22 cellular contexts compared by ENCODE assay signal in the genomic region with DNA sequence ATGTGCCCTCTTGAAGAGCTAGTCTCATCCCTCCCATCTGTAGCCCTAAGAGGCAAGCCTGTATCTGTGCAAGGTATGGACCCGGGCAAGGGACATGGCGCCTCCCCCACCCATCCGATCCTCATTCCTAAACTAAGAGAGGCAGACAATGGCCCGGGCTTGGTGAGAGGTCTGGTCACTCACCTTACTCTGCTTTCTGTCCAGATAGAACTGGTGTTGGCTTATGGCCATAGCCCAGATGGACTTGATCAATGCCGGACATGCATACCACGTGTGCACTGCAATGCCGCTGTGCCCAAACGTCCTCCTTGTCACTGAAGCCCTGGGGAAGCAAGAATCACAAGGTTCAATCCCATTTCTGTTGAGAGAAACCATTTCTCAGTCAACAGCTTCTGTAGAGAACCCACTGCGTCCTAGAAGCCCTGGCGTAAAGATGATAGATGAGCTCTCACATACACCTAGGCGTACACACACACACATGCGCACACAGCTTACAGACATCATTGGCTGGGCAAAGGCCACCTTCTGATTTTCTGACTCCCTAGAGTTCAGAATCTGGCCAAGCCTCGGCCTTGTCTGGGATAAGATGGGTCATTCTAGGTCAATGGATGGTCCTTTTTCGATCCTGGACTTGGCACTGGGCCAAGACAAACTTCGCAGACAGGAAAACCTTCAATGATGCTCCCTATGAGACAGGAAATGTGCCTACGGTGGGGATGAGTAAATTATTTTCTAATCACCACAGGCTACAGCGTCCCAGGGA.
DNase-seq lines count a peak whose midpoint lies in the region; FAIRE-seq and TF ChIP-seq lines count a peak whose summit lies in the region.
"Had no signal": no experiment of that assay in that cellular context is flagged by ENCODE, and none has a peak within 500 bp of the region (broad histone marks: within the 10 kb centered on the region; RNA-seq: fewer than 3 reads in every experiment).

No MANE protein-coding gene starts in this region.

- H3K4me3 Mint-ChIP-seq in brain = no peak overlapping the region
- H3K4me3 Mint-ChIP-seq in activated CD4-positive, alpha-beta memory T cell treated with anti-CD3 and anti-CD28 coated beads, Interleukin-2, amount 10 ng/mL, durations not matched to agents 7 days and 5 days = no peak overlapping the region
- H3K4me3 Mint-ChIP-seq: activated CD4-positive, alpha-beta T cell treated with anti-CD3 and anti-CD28 coated beads, Interleukin-2, amount 10 ng/mL, durations not matched to agents 24 days and 14 days had no signal

- intact Hi-C loops in A673 (cut with micrococcal nuclease; ENCODE audit: unreplicated experiment) = no loop called here

- no peak overlapping the region for H3K4ac ChIP-seq in mesenchymal stem cell (ENCODE audit: low read depth in 1 of 2, low read length in 2 of 2)

- H4K8ac ChIP-seq in mesenchymal stem cell (ENCODE audit: low read length) = no peak overlapping the region

- no peak for TF ChIP-seq EP300 in Ishikawa (IDR thresholded peaks at IDR 0.05; ENCODE audit: borderline replicate concordance)

- H3K4me2 ChIP-seq in mesenchymal stem cell (ENCODE audit: low read length, poor library complexity, severe bottlenecking) = no peak overlapping the region

- H2AFZ ChIP-seq in mesenchymal stem cell (ENCODE audit: low read depth, low read length) = no peak overlapping the region

- peak overlapping the region in 1 of 2 experiments; percentile 15 for H3K23ac ChIP-seq in mesenchymal stem cell (ENCODE audit: low read length in 2 of 2)

- H3K18ac ChIP-seq in mesenchymal stem cell (ENCODE audit: low read depth in 1 of 2, low read length in 2 of 2) = peak overlapping the region in 1 of 2 experiments; percentile 23

- no peak for TF ChIP-seq RAD21 in Ishikawa (IDR thresholded peaks at IDR 0.05; ENCODE audit: low read depth)

- H3K36me3 ChIP-seq in A673 (ENCODE audit: insufficient read depth, low read length, poor library complexity, severe bottlenecking) = peaks cover 7% of the 10 kb centered on the region
- peaks cover 40 to 75% of the 10 kb centered on the region in 2 experiments for H3K36me3 ChIP-seq in mesenchymal stem cell (ENCODE audit: control insufficient read depth in 1 of 2, insufficient read depth in 2 of 2, low read depth in 1 of 2, low read length in 2 of 2)
- H3K36me3 ChIP-seq: cardiac muscle cell, neutrophil had no signal

- WGBS in mesenchymal stem cell = 93% methylated on average over 17 of the region's 17 CpGs

- peak overlapping the region in 3 of 5 experiments; percentile 40 to 86 (median 78) for H3K27ac Mint-ChIP-seq in brain
- H3K27ac Mint-ChIP-seq in activated CD4-positive, alpha-beta memory T cell treated with anti-CD3 and anti-CD28 coated beads, Interleukin-2, amount 10 ng/mL, durations not matched to agents 7 days and 5 days = no peak overlapping the region
- H3K27ac Mint-ChIP-seq: activated CD4-positive, alpha-beta T cell treated with anti-CD3 and anti-CD28 coated beads, Interleukin-2, amount 10 ng/mL, durations not matched to agents 24 days and 14 days had no signal

- H3K27ac ChIP-seq in A673 (ENCODE audit: low read depth, low read length, poor library complexity, severe bottlenecking) = no peak overlapping the region
- peak overlapping the region; percentile 8 for H3K27ac ChIP-seq in mesenchymal stem cell (ENCODE audit: low read length, poor library complexity, severe bottlenecking)
- H3K27ac ChIP-seq: cardiac muscle cell, gastroesophageal sphincter, neutrophil had no signal

- H3K4me1 Mint-ChIP-seq in brain = peaks cover 51% of the 10 kb centered on the region
- no peaks in the 10 kb centered on the region for H3K4me1 Mint-ChIP-seq in activated CD4-positive, alpha-beta memory T cell treated with anti-CD3 and anti-CD28 coated beads, Interleukin-2, amount 10 ng/mL, durations not matched to agents 7 days and 5 days
- H3K4me1 Mint-ChIP-seq: activated CD4-positive, alpha-beta T cell treated with anti-CD3 and anti-CD28 coated beads, Interleukin-2, amount 10 ng/mL, durations not matched to agents 24 days and 14 days had no signal

- TF ChIP-seq CTCF in A673 (conservative IDR thresholded peaks at IDR 0.05; ENCODE audit: low read depth, low read length) (no peak), brain (conservative IDR thresholded peaks at IDR 0.05) (no peak)

- no peak for TF ChIP-seq POLR2A in GM12892 (IDR thresholded peaks at IDR 0.05; ENCODE audit: low read depth, low read length)

- FAIRE-seq in GM12892 (lab: Jason Lieb, UNC) = no peak

- H3K9ac ChIP-seq in mesenchymal stem cell (ENCODE audit: low read length) = no peak overlapping the region

- H2BK15ac ChIP-seq in mesenchymal stem cell (ENCODE audit: low read depth, poor library complexity, severe bottlenecking) = no peak overlapping the region

- H3K36me3 Mint-ChIP-seq in brain = peaks cover 73% of the 10 kb centered on the region
- no peaks in the 10 kb centered on the region for H3K36me3 Mint-ChIP-seq in activated CD4-positive, alpha-beta memory T cell treated with anti-CD3 and anti-CD28 coated beads, Interleukin-2, amount 10 ng/mL, durations not matched to agents 7 days and 5 days (ENCODE audit: low read depth)

- peaks cover 12% of the 10 kb centered on the region for H3K79me1 ChIP-seq in mesenchymal stem cell (replicated peaks; ENCODE audit: low read length, poor library complexity, severe bottlenecking)

- no peak overlapping the region for H2BK12ac ChIP-seq in mesenchymal stem cell (ENCODE audit: low read length in 2 of 2)

- no peak overlapping the region for H2BK5ac ChIP-seq in mesenchymal stem cell (ENCODE audit: low read depth, low read length, poor library complexity, severe bottlenecking)

- no TSS peak for BruUV-seq in A673 (replicated peaks; lab: Mats Ljungman, UMichigan)

- no peak overlapping the region for H4K91ac ChIP-seq in mesenchymal stem cell (ENCODE audit: low read length)

- no peak overlapping the region for H3K14ac ChIP-seq in mesenchymal stem cell (ENCODE audit: low read length in 2 of 2)

- H3K27me3 Mint-ChIP-seq in brain = no peaks in the 10 kb centered on the region
- peaks cover 16% of the 10 kb centered on the region for H3K27me3 Mint-ChIP-seq in activated CD4-positive, alpha-beta memory T cell treated with anti-CD3 and anti-CD28 coated beads, Interleukin-2, amount 10 ng/mL, durations not matched to agents 7 days and 5 days

- CTCF ChIA-PET in A673 (lab: Charles Lee) = no interaction called here
- CTCF ChIA-PET in activated CD4-positive, alpha-beta memory T cell treated with anti-CD3 and anti-CD28 coated beads, Interleukin-2, amount 10 ng/mL, durations not matched to agents 7 days and 5 days (lab: Charles Lee) = no interaction called here

- no peak overlapping the region for H2BK120ac ChIP-seq in mesenchymal stem cell (ENCODE audit: low read depth, low read length)

- H3K9me3 Mint-ChIP-seq in brain = no peaks in the 10 kb centered on the region
- H3K9me3 Mint-ChIP-seq in activated CD4-positive, alpha-beta memory T cell treated with anti-CD3 and anti-CD28 coated beads, Interleukin-2, amount 10 ng/mL, durations not matched to agents 7 days and 5 days = no peaks in the 10 kb centered on the region
- H3K9me3 Mint-ChIP-seq: activated CD4-positive, alpha-beta T cell treated with anti-CD3 and anti-CD28 coated beads, Interleukin-2, amount 10 ng/mL, durations not matched to agents 24 days and 14 days had no signal

- H3K4me3 ChIP-seq in A673 (ENCODE audit: low read depth, low read length, poor library complexity, severe bottlenecking) = no peak overlapping the region
- H3K4me3 ChIP-seq in mesenchymal stem cell (ENCODE audit: insufficient read depth in 1 of 2, low read depth in 1 of 2, low read length in 2 of 2) = no peak overlapping the region
- H3K4me3 ChIP-seq: cardiac muscle cell, dorsolateral prefrontal cortex, gastroesophageal sphincter, MG63, mucosa of descending colon had no signal

- DNase-seq in A673 (ENCODE audit: low spot score) (peak; percentile 65), mesenchymal stem cell (no peak), Ammon's horn (ENCODE audit: low spot score) (no peak), amniotic stem cell (lab: John Stamatoyannopoulos, UW) (no peak), GM12892 (ENCODE audit: insufficient read length) (no peak)
- DNase-seq in activated CD4-positive, alpha-beta memory T cell treated with anti-CD3 and anti-CD28 coated beads, Interleukin-2, amount 10 ng/mL, durations not matched to agents 7 days and 5 days = no peak
- DNase-seq: activated CD4-positive, alpha-beta T cell treated with anti-CD3 and anti-CD28 coated beads, Interleukin-2, amount 10 ng/mL, durations not matched to agents 24 days and 14 days; activated CD8-positive, alpha-beta memory T cell treated with anti-CD3 and anti-CD28 coated beads, Interleukin-2, amount 50 U/mL, for 4 hours; activated effector memory CD4-positive, alpha-beta T cell treated with Interleukin-2 at 50 U/mL for 16 hours; DMS79 treated with DMSO at 0.1 percent for 48 hours; dorsolateral prefrontal cortex; erythroblast; left cardiac atrium; MG63; mucosa of descending colon; NCI-H187; substantia nigra had no signal

- no peak overlapping the region for H2AK5ac ChIP-seq in mesenchymal stem cell (ENCODE audit: low read length, severe bottlenecking)

- POLR2A ChIA-PET in A673 (lab: Charles Lee; ENCODE audit: low non-redundant PET) = interaction anchor here (0.5 kb wide), 1 partner anchor 42 kb away, joined by 36 read pairs; no protein-coding TSS in a partner anchor
- POLR2A ChIA-PET in activated CD4-positive, alpha-beta memory T cell treated with anti-CD3 and anti-CD28 coated beads, Interleukin-2, amount 10 ng/mL, durations not matched to agents 7 days and 5 days (lab: Charles Lee) = no interaction called here

- H3K9me3 ChIP-seq in A673 (ENCODE audit: low read depth, low read length, poor library complexity, severe bottlenecking) (no peaks in the 10 kb centered on the region), mesenchymal stem cell (ENCODE audit: control insufficient read depth, low read length) (no peaks in the 10 kb centered on the region)
- H3K9me3 ChIP-seq: gastroesophageal sphincter, MG63, mucosa of descending colon, neutrophil had no signal

- H3K27me3 ChIP-seq in A673 (replicated peaks; ENCODE audit: insufficient read depth, low read depth, low read length, poor library complexity) (no peaks in the 10 kb centered on the region), mesenchymal stem cell (ENCODE audit: control insufficient read depth in 1 of 2, insufficient read depth in 1 of 2, low read length in 2 of 2) (no peaks in the 10 kb centered on the region)
- H3K27me3 ChIP-seq: cardiac muscle cell, dorsolateral prefrontal cortex, gastroesophageal sphincter, MG63 had no signal

- peaks cover 34% of the 10 kb centered on the region for H3K4me1 ChIP-seq in A673 (ENCODE audit: insufficient read depth, low read length, poor library complexity, severe bottlenecking)
- H3K4me1 ChIP-seq in mesenchymal stem cell (ENCODE audit: control insufficient read depth, insufficient read depth, low read depth, low read length) = peaks cover 31% of the 10 kb centered on the region

TF ChIP-seq in Ishikawa, 13 proteins besides CTCF, POLR2A, EP300 and RAD21:
- TF ChIP-seq NFIC (IDR thresholded peaks at IDR 0.05) (peak; percentile 39; the same call in 1 of the 2 replicates), TCF12 (IDR thresholded peaks at IDR 0.05; ENCODE audit: low read depth) (no peak)
